Comparison of ENCODE assay signal across 8 cellular contexts in genomic region chr15:62165029-62165792, GRCh38. TPM values are rescaled to one million over a fixed set of nuclear protein-coding genes. Genes with fewer than 3 reads are reported as not detected.
DNase-seq lines count a peak whose midpoint lies in the region; ATAC-seq lines count a peak whose summit lies in the region.

C2CD4B (minus strand) TSS chr15:62165285; CDS start chr15:62164984, 301 bp downstream.

- no peaks in the 10 kb centered on the region for H3K9me3 Mint-ChIP-seq in activated naive CD8-positive, alpha-beta T cell (ENCODE audit: low read depth)

- no peaks in the 10 kb centered on the region for H3K4me1 ChIP-seq in right cardiac atrium (ENCODE audit: control insufficient read depth, insufficient read depth, low read length)

- peaks cover 20% of the 10 kb centered on the region for H3K4me1 Mint-ChIP-seq in activated naive CD8-positive, alpha-beta T cell (ENCODE audit: low read depth)

- no peaks in the 10 kb centered on the region for H3K36me3 Mint-ChIP-seq in activated naive CD8-positive, alpha-beta T cell

- 16% methylated on average over 38 of the region's 38 CpGs for WGBS in right cardiac atrium

- peak; percentile 19 for DNase-seq in stimulated activated naive CD4-positive, alpha-beta T cell treated with Interleukin-2 at 50 U/mL for 16 hours (lab: John Stamatoyannopoulos, UW)
- DNase-seq in stimulated activated naive CD4-positive, alpha-beta T cell (lab: John Stamatoyannopoulos, UW), result no peak
- DNase-seq in right cardiac atrium, result peak; percentile 73 to 88 (median 85)
- no peak for DNase-seq in sciatic nerve (ENCODE audit: low spot score)
- DNase-seq in head of caudate nucleus, result no peak
- DNase-seq in AG08396 (ENCODE audit: low spot score), result no peak

- intact Hi-C loops in right cardiac atrium (cut with DNase I) (no loop called here), sciatic nerve (cut with DNase I) (no loop called here), head of caudate nucleus (cut with DNase I) (no loop called here)

- H3K4me3 ChIP-seq in right cardiac atrium (ENCODE audit: low read length), result peak within 1 kb of the TSS; percentile 59

- no peak within 1 kb of the TSS for H3K27ac Mint-ChIP-seq in activated naive CD8-positive, alpha-beta T cell

- peaks cover 45% of the 10 kb centered on the region for H3K27me3 Mint-ChIP-seq in activated naive CD8-positive, alpha-beta T cell

- peak; percentile 93 to 97 for ATAC-seq in right cardiac atrium
- peak; percentile 38 for ATAC-seq in sciatic nerve
- no peak for ATAC-seq in HG03108 (IDR thresholded peaks at IDR 0.05; ENCODE audit: unreplicated experiment)

- H3K27me3 ChIP-seq in right cardiac atrium (ENCODE audit: control insufficient read depth, insufficient read depth), result peaks cover 2% of the 10 kb centered on the region

- peak within 1 kb of the TSS; percentile 77 for H3K4me3 Mint-ChIP-seq in activated naive CD8-positive, alpha-beta T cell

- H3K9me3 ChIP-seq in right cardiac atrium (ENCODE audit: control insufficient read depth, low read length), result no peaks in the 10 kb centered on the region

- peak within 1 kb of the TSS; percentile 66 for H3K27ac ChIP-seq in right cardiac atrium (ENCODE audit: low read length)

RNA-seq across cellular contexts. Expression of gene C2CD4B, which starts in this region (rescaled TPM):
- total RNA-seq in right cardiac atrium (1 to 10 TPM; 1.4 to 2.4 (median 1.6) TPM), sciatic nerve (5.9 TPM)
- polyA plus RNA-seq in right cardiac atrium, result 2.8 TPM

Comparison
In these comparisons a context has a peak if more than half of its experiments do, and no peak if none do; other contexts are left out.
1. DNase-seq: peak in stimulated activated naive CD4-positive, alpha-beta T cell treated with Interleukin-2 at 50 U/mL for 16 hours (single experiment) and right cardiac atrium (3 of 3); none in stimulated activated naive CD4-positive, alpha-beta T cell (0 of 6), sciatic nerve (single experiment), head of caudate nucleus (0 of 42) and AG08396 (single experiment).